23 cellular contexts compared by ENCODE assay signal in the genomic region with DNA sequence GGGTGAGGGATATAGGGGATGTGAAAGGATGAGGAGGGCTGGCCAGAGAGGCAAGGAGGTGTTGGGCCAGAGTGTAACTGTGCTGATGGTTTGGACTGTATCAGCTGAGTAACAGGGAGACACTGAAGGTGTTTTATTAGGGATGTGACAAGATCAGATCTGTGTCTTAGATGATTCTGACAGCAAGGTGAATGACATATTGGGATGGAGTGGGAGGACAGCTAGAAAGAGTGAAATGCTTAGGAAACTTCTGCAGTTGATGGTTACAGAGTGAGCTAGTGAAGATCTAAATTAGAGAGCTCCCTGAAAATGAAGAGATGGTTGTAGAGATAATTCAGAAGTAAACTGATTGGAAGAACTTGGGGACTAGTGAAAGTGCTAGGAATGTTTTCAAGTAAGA.
"Had no signal": no experiment of that assay in that cellular context is flagged by ENCODE, and none has a peak within 500 bp of the region (broad histone marks: within the 10 kb centered on the region; RNA-seq: fewer than 3 reads in every experiment).

No MANE protein-coding gene starts in this region.

- H3K4me3 Mint-ChIP-seq: dendritic cell treated with granulocyte-macrophage colony-stimulating factor and Interleukin-4, amounts not matched to agents 40 ng/mL and 50 ng/mL, for 4 days; effector memory CD8-positive, alpha-beta T cell; endodermal cell; mesothelial cell of epicardium; naive B cell had no signal

- H3K4me1 Mint-ChIP-seq: endodermal cell had no signal

- H3K27me3 ChIP-seq: colonic mucosa, esophagus squamous epithelium, gastrocnemius medialis, heart right ventricle, left lung had no signal

- H3K4me1 ChIP-seq: colonic mucosa, esophagus squamous epithelium, gastrocnemius medialis, left lung, lower lobe of right lung had no signal

- H3K4me3 ChIP-seq: colonic mucosa, esophagus squamous epithelium, gastrocnemius medialis, heart right ventricle, left lung, lower lobe of right lung, mucosa of descending colon had no signal

- H3K27ac Mint-ChIP-seq: dendritic cell treated with granulocyte-macrophage colony-stimulating factor and Interleukin-4, amounts not matched to agents 40 ng/mL and 50 ng/mL, for 4 days; effector memory CD8-positive, alpha-beta T cell; endodermal cell; mesothelial cell of epicardium; naive B cell had no signal

- H3K36me3 ChIP-seq: colonic mucosa, esophagus squamous epithelium, gastrocnemius medialis, heart right ventricle, left lung, lower lobe of right lung had no signal

- H3K36me3 Mint-ChIP-seq: mesothelial cell of epicardium, naive B cell had no signal

- H3K9me3 ChIP-seq: colonic mucosa, esophagus squamous epithelium, gastrocnemius medialis, heart right ventricle, left lung, lower lobe of right lung, mucosa of descending colon had no signal

- H3K27me3 Mint-ChIP-seq: dendritic cell treated with granulocyte-macrophage colony-stimulating factor and Interleukin-4, amounts not matched to agents 40 ng/mL and 50 ng/mL, for 4 days; effector memory CD8-positive, alpha-beta T cell; naive B cell had no signal

- H3K27ac ChIP-seq: colonic mucosa, epithelial cell of prostate, esophagus squamous epithelium, gastrocnemius medialis, heart right ventricle, left lung, lower lobe of right lung had no signal

- H3K9me3 Mint-ChIP-seq: dendritic cell treated with granulocyte-macrophage colony-stimulating factor and Interleukin-4, amounts not matched to agents 40 ng/mL and 50 ng/mL, for 4 days; effector memory CD8-positive, alpha-beta T cell; endodermal cell; mesothelial cell of epicardium had no signal

- DNase-seq: colonic mucosa; cortex of kidney; effector CD8-positive, alpha-beta T cell; effector memory CD8-positive, alpha-beta T cell; endodermal cell; erythroblast; esophagus squamous epithelium; foreskin fibroblast; foreskin melanocyte; gastrocnemius medialis; glutamatergic neuron; heart right ventricle; hippocampal formation; left cardiac atrium; left lung; left ventricle myocardium superior; lower lobe of right lung; mesenchymal stem cell; mucosa of descending colon; naive B cell had no signal
